1 cellular context compared by ENCODE assay signal in genomic region chr7:101244385-101245146, GRCh38.
A peak's percentile ranks its signal among the peaks of the same experiment; 100 is the strongest.
TF ChIP-seq lines count a peak whose summit lies in the region.

Gene FIS1 (minus strand): TSS chr7:101245081. CDS start chr7:101245004, 77 bp downstream.

TF ChIP-seq in HepG2, 621 proteins besides CTCF, POLR2A, EP300 and RAD21 (continued from another document and continues in another):
- no peak for TF ChIP-seq HOMEZ (CRISPR knock-in tag; IDR thresholded peaks at IDR 0.05; ENCODE audit: low read depth)
- no peak for TF ChIP-seq GMEB2 (CRISPR knock-in tag; IDR thresholded peaks at IDR 0.05; ENCODE audit: low read depth)
- 0 out of 2 replicates have a peak, but pooled peaks have one; percentile 38 for TF ChIP-seq ZBTB43 (CRISPR knock-in tag; conservative IDR thresholded peaks at IDR 0.05)
- no peak for TF ChIP-seq TCF12 (IDR thresholded peaks at IDR 0.05)
- peak; percentile 71; the same call in 1 of the 2 replicates for TF ChIP-seq TCF12 (CRISPR knock-in tag; IDR thresholded peaks at IDR 0.05)
- TF ChIP-seq ZNF737 (CRISPR knock-in tag; IDR thresholded peaks at IDR 0.05; ENCODE audit: borderline replicate concordance): 0 out of 2 replicates have a peak, but pooled peaks have one; percentile 28
- TF ChIP-seq ZHX1 (CRISPR knock-in tag; IDR thresholded peaks at IDR 0.05; ENCODE audit: low read depth): peak; percentile 56
- no peak for TF ChIP-seq ZBTB26 (CRISPR knock-in tag; IDR thresholded peaks at IDR 0.05; ENCODE audit: borderline replicate concordance)
- no peak for TF ChIP-seq BCLAF1 (IDR thresholded peaks at IDR 0.05)
- TF ChIP-seq KLF9 (CRISPR knock-in tag; IDR thresholded peaks at IDR 0.05; ENCODE audit: low read depth): no peak
- TF ChIP-seq PHF20 (CRISPR knock-in tag; IDR thresholded peaks at IDR 0.05): peak; percentile 88
- peak; percentile 24; the same call in 1 of the 2 replicates for TF ChIP-seq ZSCAN22 (CRISPR knock-in tag; IDR thresholded peaks at IDR 0.05)
- TF ChIP-seq SRF (IDR thresholded peaks at IDR 0.05; ENCODE audit: low read depth, low read length): no peak
- no peak for TF ChIP-seq HNF4G (IDR thresholded peaks at IDR 0.05; ENCODE audit: borderline replicate concordance, low read depth, low read length)
- TF ChIP-seq HNF4G (CRISPR knock-in tag; IDR thresholded peaks at IDR 0.05; ENCODE audit: borderline replicate concordance, low read depth): peak; percentile 63; the same call in 1 of the 2 replicates
- peak; percentile 51; the same call in 1 of the 2 replicates for TF ChIP-seq MXD3 (CRISPR knock-in tag; IDR thresholded peaks at IDR 0.05)
- TF ChIP-seq ZNF607 (CRISPR knock-in tag; IDR thresholded peaks at IDR 0.05; ENCODE audit: borderline replicate concordance): peak; percentile 81; the same call in 1 of the 2 replicates
- peak; percentile 75 for TF ChIP-seq ZNF263 (CRISPR knock-in tag; IDR thresholded peaks at IDR 0.05)
- TF ChIP-seq ZNF432 (CRISPR knock-in tag; IDR thresholded peaks at IDR 0.05; ENCODE audit: borderline replicate concordance): no peak
- TF ChIP-seq FOXK2 (IDR thresholded peaks at IDR 0.05): peak; percentile 86
- TF ChIP-seq ZNF225 (CRISPR knock-in tag; IDR thresholded peaks at IDR 0.05): 0 out of 2 replicates have a peak, but pooled peaks have one; percentile 48
- TF ChIP-seq ZNF512B (CRISPR knock-in tag; IDR thresholded peaks at IDR 0.05; ENCODE audit: borderline replicate concordance): no peak; the same call in 1 of the 2 replicates
- TF ChIP-seq ZBED4 (CRISPR knock-in tag; IDR thresholded peaks at IDR 0.05; ENCODE audit: borderline replicate concordance): peak; percentile 8; the same call in 1 of the 2 replicates
- peak; percentile 59; the same call in 1 of the 2 replicates for TF ChIP-seq ZNF589 (CRISPR knock-in tag; conservative IDR thresholded peaks at IDR 0.05)
- peak; percentile 61 for TF ChIP-seq TFDP2 (CRISPR knock-in tag; IDR thresholded peaks at IDR 0.05)
- peak; percentile 90 for TF ChIP-seq XRCC5 (optimal IDR thresholded peaks at IDR 0.05; ENCODE audit: low read length)
- peak; percentile 86; the same call in 1 of the 2 replicates for TF ChIP-seq ZNF446 (CRISPR knock-in tag; IDR thresholded peaks at IDR 0.05)
- no peak for TF ChIP-seq THAP8 (CRISPR knock-in tag; IDR thresholded peaks at IDR 0.05; ENCODE audit: borderline replicate concordance)
- TF ChIP-seq HOXA3 (CRISPR knock-in tag; IDR thresholded peaks at IDR 0.05): peak; percentile 62; the same call in 1 of the 2 replicates
- 0 out of 2 replicates have a peak, but pooled peaks have one; percentile 40 for TF ChIP-seq BRD4 (CRISPR knock-in tag; IDR thresholded peaks at IDR 0.05)
- TF ChIP-seq ZNF253 (CRISPR knock-in tag; IDR thresholded peaks at IDR 0.05; ENCODE audit: borderline replicate concordance): 0 out of 2 replicates have a peak, but pooled peaks have one; percentile 65
- TF ChIP-seq SIX4 (CRISPR knock-in tag; IDR thresholded peaks at IDR 0.05): peak; percentile 25; the same call in 1 of the 2 replicates
